8 cellular contexts compared by ENCODE assay signal in the genomic region with DNA sequence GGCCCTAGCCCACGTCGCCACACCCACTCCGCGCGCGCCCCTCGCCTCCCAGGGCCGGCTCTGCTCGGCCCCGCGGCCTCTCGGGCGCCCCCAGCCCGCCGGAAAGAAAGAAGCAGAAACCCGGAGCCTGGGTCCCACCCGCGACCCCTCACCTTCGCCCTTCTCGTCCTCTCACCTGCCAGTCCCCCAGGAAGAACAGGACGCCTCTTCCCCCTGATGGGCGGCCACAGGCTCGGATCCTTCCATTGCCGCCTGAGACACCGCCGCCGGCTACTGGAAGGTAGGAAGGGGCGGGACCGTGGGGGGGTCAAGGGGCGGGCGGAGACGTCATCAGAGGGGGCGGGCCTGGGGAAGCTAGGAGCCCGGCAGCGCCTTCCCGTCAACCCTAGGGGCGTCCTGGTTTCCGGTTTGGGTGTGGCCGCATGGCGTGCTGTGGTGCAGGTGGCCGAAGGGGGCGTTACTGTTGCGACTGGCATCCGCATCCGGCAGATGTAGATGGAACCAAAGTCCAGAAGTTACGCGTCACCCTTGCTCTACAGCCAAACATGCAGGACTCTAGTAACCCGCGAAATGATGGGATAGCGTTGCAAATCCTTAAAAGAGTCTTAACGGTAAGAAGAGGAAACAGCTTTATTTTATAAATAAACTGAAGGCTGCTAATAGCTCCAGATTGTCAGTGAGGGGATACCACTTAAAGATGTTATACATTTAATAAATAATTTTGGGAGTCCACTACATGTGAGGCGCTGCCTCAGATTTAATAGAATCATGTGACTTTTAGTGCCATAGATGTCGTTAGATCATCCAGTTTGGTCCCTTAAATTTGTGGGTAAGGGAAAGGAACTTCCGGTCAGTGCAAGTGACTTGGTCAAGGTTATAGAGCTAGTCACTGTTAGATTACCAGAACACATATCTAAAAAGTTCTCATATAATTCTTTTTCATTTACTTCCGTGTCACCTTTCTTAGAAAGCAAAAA. TPM values are rescaled to one million over a fixed set of nuclear protein-coding genes. Genes with fewer than 3 reads are reported as not detected.
DNase-seq lines count a peak whose midpoint lies in the region; ATAC-seq and TF ChIP-seq lines count a peak whose summit lies in the region.

A gene (minus strand): TSS at position 282 of the 977 bp plus-strand sequence. CDS start 36 bp downstream, at position 246.

- TF ChIP-seq CTCF in AG09319 (IDR thresholded peaks at IDR 0.05; ENCODE audit: low read depth, low read length) (peak; percentile 28), WTC11 (IDR thresholded peaks at IDR 0.05) (peak; percentile 38; the same call in 1 of the 2 replicates), cardiac fibroblast (IDR thresholded peaks at IDR 0.05; ENCODE audit: low read depth, low read length) (peak; percentile 38)

- H3K4me3 Mint-ChIP-seq in WTC11 (peak within 1 kb of the TSS; percentile 88), immature natural killer cell (peak within 1 kb of the TSS; percentile 92 to 98 (median 98))

- in situ Hi-C loops in GM18951 (cut with MboI; ENCODE audit: low sequenced_read_pairs, unreplicated experiment) = no loop called here

- CTCF ChIA-PET in WTC11 (lab: Charles Lee) = interaction anchor here (0.8 to 2.5 kb wide), 7 partner anchors 12 to 102 kb away, joined by 3 to 20 read pairs (median 4); no protein-coding TSS in a partner anchor

- H3K4me3 ChIP-seq in cardiac fibroblast (replicated peaks in 1 of 2; ENCODE audit: low read depth in 2 of 2, low read length in 2 of 2) = peak within 1 kb of the TSS; percentile 74 to 86

- peak; percentile 98 for ATAC-seq in HG03196 (IDR thresholded peaks at IDR 0.05; ENCODE audit: unreplicated experiment)
- peak; percentile 97 for ATAC-seq in WTC11

- TF ChIP-seq POLR2A in GM18951 (IDR thresholded peaks at IDR 0.05; ENCODE audit: extremely low read depth, insufficient read depth, insufficient read length) = peak; percentile 77

- DNase-seq in AG09319 (ENCODE audit: extremely low read depth, low read depth) (peak; percentile 93), NCI-H226 (peak; percentile 96), WTC11 (ENCODE audit: low spot score) (peak; percentile 96), cardiac fibroblast (ENCODE audit: low read depth in 2 of 2) (peak; percentile 96 to 98), immature natural killer cell (peak; percentile 94), smooth muscle cell of the brain vasculature (ENCODE audit: low read depth, low spot score) (peak; percentile 80)

- POLR2A ChIA-PET in WTC11 (lab: Charles Lee) = interaction anchor here (1.5 to 1.6 kb wide), 2 partner anchors 12 to 156 kb away, joined by 3 to 4 read pairs; a partner anchor contains a TSS

- H3K27ac Mint-ChIP-seq in WTC11 (peak within 1 kb of the TSS; percentile 97), immature natural killer cell (peak within 1 kb of the TSS; percentile 92 to 99 (median 98))

- H3K36me3 Mint-ChIP-seq in WTC11 (peaks cover 8% of the 10 kb centered on the region), immature natural killer cell (peaks cover 0 to 9% (median under 1%) of the 10 kb centered on the region in 3 donors)

- H3K27me3 Mint-ChIP-seq in WTC11 (ENCODE audit: low read depth) = no peaks in the 10 kb centered on the region
- H3K27me3 Mint-ChIP-seq in immature natural killer cell (ENCODE audit: low read depth in 3 of 3) = peaks cover 3 to 4% (median 3%) of the 10 kb centered on the region in 3 donors

- peaks cover 27% of the 10 kb centered on the region for H3K4me1 Mint-ChIP-seq in WTC11
- H3K4me1 Mint-ChIP-seq in immature natural killer cell = peaks cover 57 to 77% of the 10 kb centered on the region in 2 donors

- peaks cover 9% of the 10 kb centered on the region for H3K9me3 Mint-ChIP-seq in WTC11
- H3K9me3 Mint-ChIP-seq in immature natural killer cell = no peaks in the 10 kb centered on the region

TF ChIP-seq in WTC11, 78 proteins besides CTCF, POLR2A, EP300 and RAD21 (continues in another document):
- TF ChIP-seq, protein P1, sequence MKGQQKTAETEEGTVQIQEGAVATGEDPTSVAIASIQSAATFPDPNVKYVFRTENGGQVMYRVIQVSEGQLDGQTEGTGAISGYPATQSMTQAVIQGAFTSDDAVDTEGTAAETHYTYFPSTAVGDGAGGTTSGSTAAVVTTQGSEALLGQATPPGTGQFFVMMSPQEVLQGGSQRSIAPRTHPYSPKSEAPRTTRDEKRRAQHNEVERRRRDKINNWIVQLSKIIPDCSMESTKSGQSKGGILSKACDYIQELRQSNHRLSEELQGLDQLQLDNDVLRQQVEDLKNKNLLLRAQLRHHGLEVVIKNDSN (CRISPR knock-in tag; IDR thresholded peaks at IDR 0.05) = peak; percentile 33; the same call in 1 of the 2 replicates
- TF ChIP-seq TP53 (CRISPR knock-in tag; IDR thresholded peaks at IDR 0.05) (no peak), CREM (CRISPR knock-in tag; IDR thresholded peaks at IDR 0.05) (peak; percentile 65; the same call in 1 of the 2 replicates), NFATC4 (CRISPR knock-in tag; IDR thresholded peaks at IDR 0.05) (no peak), FOXJ3 (CRISPR knock-in tag; IDR thresholded peaks at IDR 0.05; ENCODE audit: borderline replicate concordance) (no peak), IRF2 (CRISPR knock-in tag; IDR thresholded peaks at IDR 0.05; ENCODE audit: borderline replicate concordance, low read depth) (no peak), ZNF396 (CRISPR knock-in tag; IDR thresholded peaks at IDR 0.05; ENCODE audit: borderline replicate concordance) (no peak), ATF1 (CRISPR knock-in tag; IDR thresholded peaks at IDR 0.05) (peak; percentile 16; the same call in 1 of the 2 replicates), TEAD4 (CRISPR knock-in tag; IDR thresholded peaks at IDR 0.05) (no peak)
- TF ChIP-seq, protein P2, sequence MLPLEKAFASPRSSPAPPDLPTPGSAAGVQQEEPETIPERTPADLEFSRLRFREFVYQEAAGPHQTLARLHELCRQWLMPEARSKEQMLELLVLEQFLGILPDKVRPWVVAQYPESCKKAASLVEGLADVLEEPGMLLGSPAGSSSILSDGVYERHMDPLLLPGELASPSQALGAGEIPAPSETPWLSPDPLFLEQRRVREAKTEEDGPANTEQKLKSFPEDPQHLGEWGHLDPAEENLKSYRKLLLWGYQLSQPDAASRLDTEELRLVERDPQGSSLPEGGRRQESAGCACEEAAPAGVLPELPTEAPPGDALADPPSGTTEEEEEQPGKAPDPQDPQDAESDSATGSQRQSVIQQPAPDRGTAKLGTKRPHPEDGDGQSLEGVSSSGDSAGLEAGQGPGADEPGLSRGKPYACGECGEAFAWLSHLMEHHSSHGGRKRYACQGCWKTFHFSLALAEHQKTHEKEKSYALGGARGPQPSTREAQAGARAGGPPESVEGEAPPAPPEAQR (CRISPR knock-in tag; IDR thresholded peaks at IDR 0.05) = no peak
- TF ChIP-seq, protein P3, sequence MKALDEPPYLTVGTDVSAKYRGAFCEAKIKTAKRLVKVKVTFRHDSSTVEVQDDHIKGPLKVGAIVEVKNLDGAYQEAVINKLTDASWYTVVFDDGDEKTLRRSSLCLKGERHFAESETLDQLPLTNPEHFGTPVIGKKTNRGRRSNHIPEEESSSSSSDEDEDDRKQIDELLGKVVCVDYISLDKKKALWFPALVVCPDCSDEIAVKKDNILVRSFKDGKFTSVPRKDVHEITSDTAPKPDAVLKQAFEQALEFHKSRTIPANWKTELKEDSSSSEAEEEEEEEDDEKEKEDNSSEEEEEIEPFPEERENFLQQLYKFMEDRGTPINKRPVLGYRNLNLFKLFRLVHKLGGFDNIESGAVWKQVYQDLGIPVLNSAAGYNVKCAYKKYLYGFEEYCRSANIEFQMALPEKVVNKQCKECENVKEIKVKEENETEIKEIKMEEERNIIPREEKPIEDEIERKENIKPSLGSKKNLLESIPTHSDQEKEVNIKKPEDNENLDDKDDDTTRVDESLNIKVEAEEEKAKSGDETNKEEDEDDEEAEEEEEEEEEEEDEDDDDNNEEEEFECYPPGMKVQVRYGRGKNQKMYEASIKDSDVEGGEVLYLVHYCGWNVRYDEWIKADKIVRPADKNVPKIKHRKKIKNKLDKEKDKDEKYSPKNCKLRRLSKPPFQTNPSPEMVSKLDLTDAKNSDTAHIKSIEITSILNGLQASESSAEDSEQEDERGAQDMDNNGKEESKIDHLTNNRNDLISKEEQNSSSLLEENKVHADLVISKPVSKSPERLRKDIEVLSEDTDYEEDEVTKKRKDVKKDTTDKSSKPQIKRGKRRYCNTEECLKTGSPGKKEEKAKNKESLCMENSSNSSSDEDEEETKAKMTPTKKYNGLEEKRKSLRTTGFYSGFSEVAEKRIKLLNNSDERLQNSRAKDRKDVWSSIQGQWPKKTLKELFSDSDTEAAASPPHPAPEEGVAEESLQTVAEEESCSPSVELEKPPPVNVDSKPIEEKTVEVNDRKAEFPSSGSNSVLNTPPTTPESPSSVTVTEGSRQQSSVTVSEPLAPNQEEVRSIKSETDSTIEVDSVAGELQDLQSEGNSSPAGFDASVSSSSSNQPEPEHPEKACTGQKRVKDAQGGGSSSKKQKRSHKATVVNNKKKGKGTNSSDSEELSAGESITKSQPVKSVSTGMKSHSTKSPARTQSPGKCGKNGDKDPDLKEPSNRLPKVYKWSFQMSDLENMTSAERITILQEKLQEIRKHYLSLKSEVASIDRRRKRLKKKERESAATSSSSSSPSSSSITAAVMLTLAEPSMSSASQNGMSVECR (CRISPR knock-in tag; IDR thresholded peaks at IDR 0.05; ENCODE audit: borderline replicate concordance) = peak; percentile 55; the same call in 1 of the 2 replicates
- TF ChIP-seq, protein P4, sequence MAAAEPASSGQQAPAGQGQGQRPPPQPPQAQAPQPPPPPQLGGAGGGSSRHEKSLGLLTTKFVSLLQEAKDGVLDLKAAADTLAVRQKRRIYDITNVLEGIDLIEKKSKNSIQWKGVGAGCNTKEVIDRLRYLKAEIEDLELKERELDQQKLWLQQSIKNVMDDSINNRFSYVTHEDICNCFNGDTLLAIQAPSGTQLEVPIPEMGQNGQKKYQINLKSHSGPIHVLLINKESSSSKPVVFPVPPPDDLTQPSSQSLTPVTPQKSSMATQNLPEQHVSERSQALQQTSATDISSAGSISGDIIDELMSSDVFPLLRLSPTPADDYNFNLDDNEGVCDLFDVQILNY (CRISPR knock-in tag; IDR thresholded peaks at IDR 0.05) = no peak; the same call in none of the 2 replicates
- TF ChIP-seq, protein P5, sequence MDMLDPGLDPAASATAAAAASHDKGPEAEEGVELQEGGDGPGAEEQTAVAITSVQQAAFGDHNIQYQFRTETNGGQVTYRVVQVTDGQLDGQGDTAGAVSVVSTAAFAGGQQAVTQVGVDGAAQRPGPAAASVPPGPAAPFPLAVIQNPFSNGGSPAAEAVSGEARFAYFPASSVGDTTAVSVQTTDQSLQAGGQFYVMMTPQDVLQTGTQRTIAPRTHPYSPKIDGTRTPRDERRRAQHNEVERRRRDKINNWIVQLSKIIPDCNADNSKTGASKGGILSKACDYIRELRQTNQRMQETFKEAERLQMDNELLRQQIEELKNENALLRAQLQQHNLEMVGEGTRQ (CRISPR knock-in tag; IDR thresholded peaks at IDR 0.05) = 0 out of 2 replicates have a peak, but pooled peaks have one; percentile 21

RNA-seq across cellular contexts. Expression of the gene that starts here (rescaled TPM):
- total RNA-seq in WTC11 (2021) = 71.5 to 81.5 TPM (median 79.0 TPM) in 3 replicates
- polyA plus RNA-seq in immature natural killer cell = 10 to 100 TPM; 11.7 to 24.9 (median 12.0) TPM

Comparison
In these comparisons a context has a peak if more than half of its experiments do, and no peak if none do; other contexts are left out.
1. Peak in every context shown above with its lines: DNase-seq, ATAC-seq and H3K4me3 ChIP-seq.